1 cellular context compared by ENCODE assay signal in the genomic region with DNA sequence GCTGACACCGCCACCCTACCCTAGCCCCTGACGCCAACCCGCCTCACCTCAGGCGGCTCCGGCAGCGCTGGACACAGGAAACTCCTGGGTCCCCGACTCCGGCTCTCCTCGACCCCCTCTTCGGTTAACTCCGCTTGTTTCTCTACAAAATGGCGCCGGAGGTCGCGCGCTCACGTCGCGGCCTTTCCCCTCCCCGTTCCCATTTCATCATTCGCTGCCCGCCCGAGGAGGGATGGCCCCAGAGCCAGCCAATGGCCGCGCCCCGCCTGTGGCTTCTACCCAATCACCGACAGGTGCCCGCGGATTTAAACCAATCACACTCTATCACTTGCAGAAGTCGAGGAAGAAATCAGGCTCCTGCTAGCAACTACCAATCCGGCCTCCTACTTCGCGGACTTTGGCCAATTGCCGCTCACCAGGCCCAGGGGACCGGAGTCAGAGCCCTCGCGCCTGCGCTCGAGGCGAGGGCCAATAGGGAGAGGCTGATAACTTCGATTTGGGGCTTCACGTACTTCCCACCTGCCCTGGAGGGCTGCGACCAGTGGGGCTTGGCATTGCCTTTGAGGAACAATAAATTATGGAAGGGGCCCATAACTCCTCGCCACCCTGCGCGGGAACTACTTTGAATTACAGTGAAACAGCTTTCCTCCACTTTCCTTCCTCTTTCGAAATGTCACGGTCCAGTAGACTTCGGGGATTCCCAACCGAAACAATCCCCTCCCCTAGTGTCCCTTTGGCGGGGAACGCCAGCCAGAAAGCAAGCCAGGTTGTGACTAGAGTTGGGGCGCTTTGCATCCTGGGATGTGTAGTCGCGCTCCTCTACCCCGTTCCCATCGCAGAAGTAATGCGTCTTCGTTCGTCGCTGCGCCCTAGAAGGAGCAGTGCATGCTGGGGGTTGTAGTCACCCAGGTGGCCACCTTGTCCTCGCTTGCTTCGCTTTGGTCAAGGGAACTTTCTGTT.
TF ChIP-seq lines count a peak whose summit lies in the region.

A gene (minus strand): TSS at position 146 of the 960 bp plus-strand sequence. CDS start 30,489 bp downstream, outside the sequence.

TF ChIP-seq in HepG2, 621 proteins besides CTCF, POLR2A, EP300 and RAD21 (continued from another document):
- TF ChIP-seq, protein P1, sequence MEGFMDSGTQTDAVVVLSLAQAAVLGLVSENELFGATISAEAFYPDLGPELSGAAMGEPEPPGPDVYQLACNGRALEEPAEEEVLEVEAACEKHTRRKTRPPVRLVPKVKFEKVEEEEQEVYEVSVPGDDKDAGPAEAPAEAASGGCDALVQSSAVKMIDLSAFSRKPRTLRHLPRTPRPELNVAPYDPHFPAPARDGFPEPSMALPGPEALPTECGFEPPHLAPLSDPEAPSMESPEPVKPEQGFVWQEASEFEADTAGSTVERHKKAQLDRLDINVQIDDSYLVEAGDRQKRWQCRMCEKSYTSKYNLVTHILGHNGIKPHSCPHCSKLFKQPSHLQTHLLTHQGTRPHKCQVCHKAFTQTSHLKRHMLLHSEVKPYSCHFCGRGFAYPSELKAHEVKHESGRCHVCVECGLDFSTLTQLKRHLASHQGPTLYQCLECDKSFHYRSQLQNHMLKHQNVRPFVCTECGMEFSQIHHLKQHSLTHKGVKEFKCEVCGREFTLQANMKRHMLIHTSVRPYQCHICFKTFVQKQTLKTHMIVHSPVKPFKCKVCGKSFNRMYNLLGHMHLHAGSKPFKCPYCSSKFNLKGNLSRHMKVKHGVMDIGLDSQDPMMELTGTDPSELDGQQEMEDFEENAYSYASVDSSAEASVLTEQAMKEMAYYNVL (CRISPR knock-in tag; IDR thresholded peaks at IDR 0.05; ENCODE audit: borderline replicate concordance): no peak; the same call in 1 of the 2 replicates
- TF ChIP-seq ZNF567 (CRISPR knock-in tag; IDR thresholded peaks at IDR 0.05; ENCODE audit: borderline replicate concordance) (no peak), ZFP41 (CRISPR knock-in tag; IDR thresholded peaks at IDR 0.05; ENCODE audit: borderline replicate concordance) (no peak; the same call in 1 of the 2 replicates), ISX (CRISPR knock-in tag; conservative IDR thresholded peaks at IDR 0.05) (peak; percentile 22; the same call in 1 of the 2 replicates), ZNF615 (CRISPR knock-in tag; IDR thresholded peaks at IDR 0.05; ENCODE audit: borderline replicate concordance) (no peak), MAZ (IDR thresholded peaks at IDR 0.05; ENCODE audit: borderline replicate concordance, low read depth, low read length) (peak; percentile 90), MAZ (CRISPR knock-in tag; IDR thresholded peaks at IDR 0.05; ENCODE audit: low read depth) (peak; percentile 71), CEBPG (CRISPR knock-in tag; IDR thresholded peaks at IDR 0.05) (peak; percentile 89), ADNP (CRISPR knock-in tag; IDR thresholded peaks at IDR 0.05) (no peak), ZZZ3 (CRISPR knock-in tag; IDR thresholded peaks at IDR 0.05; ENCODE audit: borderline replicate concordance) (no peak; the same call in 1 of the 2 replicates), ARNT2 (CRISPR knock-in tag; IDR thresholded peaks at IDR 0.05; ENCODE audit: low read depth) (peak; percentile 86), NFE2 (CRISPR knock-in tag; IDR thresholded peaks at IDR 0.05) (no peak), ARHGAP35 (CRISPR knock-in tag; IDR thresholded peaks at IDR 0.05; ENCODE audit: borderline replicate concordance) (0 out of 2 replicates have a peak, but pooled peaks have one; percentile 39), ZNF253 (CRISPR knock-in tag; IDR thresholded peaks at IDR 0.05; ENCODE audit: borderline replicate concordance) (no peak), SCMH1 (CRISPR knock-in tag; IDR thresholded peaks at IDR 0.05; ENCODE audit: borderline replicate concordance) (no peak), ZNF12 (CRISPR knock-in tag; IDR thresholded peaks at IDR 0.05) (peak; percentile 48), FOXM1 (CRISPR knock-in tag; IDR thresholded peaks at IDR 0.05) (peak; percentile 36; the same call in 1 of the 2 replicates), REL (CRISPR knock-in tag; conservative IDR thresholded peaks at IDR 0.05) (no peak), ZNF781 (CRISPR knock-in tag; IDR thresholded peaks at IDR 0.05; ENCODE audit: borderline replicate concordance, not compliant biosample characterization) (peak; percentile 90), FLYWCH1 (CRISPR knock-in tag; IDR thresholded peaks at IDR 0.05) (no peak), SIX4 (CRISPR knock-in tag; IDR thresholded peaks at IDR 0.05) (no peak; the same call in none of the 2 replicates), ZNF17 (CRISPR knock-in tag; IDR thresholded peaks at IDR 0.05) (no peak), KLF12 (CRISPR knock-in tag; IDR thresholded peaks at IDR 0.05; ENCODE audit: borderline replicate concordance) (peak; percentile 58; the same call in 1 of the 2 replicates), BRD4 (CRISPR knock-in tag; IDR thresholded peaks at IDR 0.05) (peak; percentile 87; the same call in 1 of the 2 replicates), ZNF34 (CRISPR knock-in tag; IDR thresholded peaks at IDR 0.05; ENCODE audit: borderline replicate concordance) (no peak; the same call in 1 of the 2 replicates), SMAD1 (CRISPR knock-in tag; IDR thresholded peaks at IDR 0.05; ENCODE audit: borderline replicate concordance, low read depth) (peak; percentile 46; the same call in 1 of the 2 replicates), TBX3 (IDR thresholded peaks at IDR 0.05; ENCODE audit: borderline replicate concordance) (peak; percentile 38; the same call in 1 of the 2 replicates), KAT8 (CRISPR knock-in tag; IDR thresholded peaks at IDR 0.05) (peak; percentile 92), SRSF1 (optimal IDR thresholded peaks at IDR 0.05; ENCODE audit: low read depth, low read length) (peak; percentile 93), ZNF562 (CRISPR knock-in tag; IDR thresholded peaks at IDR 0.05; ENCODE audit: borderline replicate concordance) (0 out of 2 replicates have a peak, but pooled peaks have one; percentile 3), CBFB (CRISPR knock-in tag; IDR thresholded peaks at IDR 0.05) (peak; percentile 84), TBL1XR1 (IDR thresholded peaks at IDR 0.05; ENCODE audit: borderline replicate concordance, low read length, partially characterized antibody) (no peak), ZNF3 (CRISPR knock-in tag; IDR thresholded peaks at IDR 0.05) (peak; percentile 61), SSRP1 (CRISPR knock-in tag; IDR thresholded peaks at IDR 0.05) (peak; percentile 38; the same call in 1 of the 2 replicates)
- TF ChIP-seq, protein P2, sequence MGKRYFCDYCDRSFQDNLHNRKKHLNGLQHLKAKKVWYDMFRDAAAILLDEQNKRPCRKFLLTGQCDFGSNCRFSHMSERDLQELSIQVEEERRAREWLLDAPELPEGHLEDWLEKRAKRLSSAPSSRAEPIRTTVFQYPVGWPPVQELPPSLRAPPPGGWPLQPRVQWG (CRISPR knock-in tag; IDR thresholded peaks at IDR 0.05; ENCODE audit: borderline replicate concordance, low read depth): no peak
- TF ChIP-seq, protein P3, sequence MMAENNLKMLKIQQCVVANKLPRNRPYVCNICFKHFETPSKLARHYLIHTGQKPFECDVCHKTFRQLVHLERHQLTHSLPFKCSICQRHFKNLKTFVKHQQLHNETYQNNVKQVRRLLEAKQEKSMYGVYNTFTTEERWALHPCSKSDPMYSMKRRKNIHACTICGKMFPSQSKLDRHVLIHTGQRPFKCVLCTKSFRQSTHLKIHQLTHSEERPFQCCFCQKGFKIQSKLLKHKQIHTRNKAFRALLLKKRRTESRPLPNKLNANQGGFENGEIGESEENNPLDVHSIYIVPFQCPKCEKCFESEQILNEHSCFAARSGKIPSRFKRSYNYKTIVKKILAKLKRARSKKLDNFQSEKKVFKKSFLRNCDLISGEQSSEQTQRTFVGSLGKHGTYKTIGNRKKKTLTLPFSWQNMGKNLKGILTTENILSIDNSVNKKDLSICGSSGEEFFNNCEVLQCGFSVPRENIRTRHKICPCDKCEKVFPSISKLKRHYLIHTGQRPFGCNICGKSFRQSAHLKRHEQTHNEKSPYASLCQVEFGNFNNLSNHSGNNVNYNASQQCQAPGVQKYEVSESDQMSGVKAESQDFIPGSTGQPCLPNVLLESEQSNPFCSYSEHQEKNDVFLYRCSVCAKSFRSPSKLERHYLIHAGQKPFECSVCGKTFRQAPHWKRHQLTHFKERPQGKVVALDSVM (CRISPR knock-in tag; IDR thresholded peaks at IDR 0.05): peak; percentile 49; the same call in 1 of the 2 replicates
- TF ChIP-seq, protein P4, sequence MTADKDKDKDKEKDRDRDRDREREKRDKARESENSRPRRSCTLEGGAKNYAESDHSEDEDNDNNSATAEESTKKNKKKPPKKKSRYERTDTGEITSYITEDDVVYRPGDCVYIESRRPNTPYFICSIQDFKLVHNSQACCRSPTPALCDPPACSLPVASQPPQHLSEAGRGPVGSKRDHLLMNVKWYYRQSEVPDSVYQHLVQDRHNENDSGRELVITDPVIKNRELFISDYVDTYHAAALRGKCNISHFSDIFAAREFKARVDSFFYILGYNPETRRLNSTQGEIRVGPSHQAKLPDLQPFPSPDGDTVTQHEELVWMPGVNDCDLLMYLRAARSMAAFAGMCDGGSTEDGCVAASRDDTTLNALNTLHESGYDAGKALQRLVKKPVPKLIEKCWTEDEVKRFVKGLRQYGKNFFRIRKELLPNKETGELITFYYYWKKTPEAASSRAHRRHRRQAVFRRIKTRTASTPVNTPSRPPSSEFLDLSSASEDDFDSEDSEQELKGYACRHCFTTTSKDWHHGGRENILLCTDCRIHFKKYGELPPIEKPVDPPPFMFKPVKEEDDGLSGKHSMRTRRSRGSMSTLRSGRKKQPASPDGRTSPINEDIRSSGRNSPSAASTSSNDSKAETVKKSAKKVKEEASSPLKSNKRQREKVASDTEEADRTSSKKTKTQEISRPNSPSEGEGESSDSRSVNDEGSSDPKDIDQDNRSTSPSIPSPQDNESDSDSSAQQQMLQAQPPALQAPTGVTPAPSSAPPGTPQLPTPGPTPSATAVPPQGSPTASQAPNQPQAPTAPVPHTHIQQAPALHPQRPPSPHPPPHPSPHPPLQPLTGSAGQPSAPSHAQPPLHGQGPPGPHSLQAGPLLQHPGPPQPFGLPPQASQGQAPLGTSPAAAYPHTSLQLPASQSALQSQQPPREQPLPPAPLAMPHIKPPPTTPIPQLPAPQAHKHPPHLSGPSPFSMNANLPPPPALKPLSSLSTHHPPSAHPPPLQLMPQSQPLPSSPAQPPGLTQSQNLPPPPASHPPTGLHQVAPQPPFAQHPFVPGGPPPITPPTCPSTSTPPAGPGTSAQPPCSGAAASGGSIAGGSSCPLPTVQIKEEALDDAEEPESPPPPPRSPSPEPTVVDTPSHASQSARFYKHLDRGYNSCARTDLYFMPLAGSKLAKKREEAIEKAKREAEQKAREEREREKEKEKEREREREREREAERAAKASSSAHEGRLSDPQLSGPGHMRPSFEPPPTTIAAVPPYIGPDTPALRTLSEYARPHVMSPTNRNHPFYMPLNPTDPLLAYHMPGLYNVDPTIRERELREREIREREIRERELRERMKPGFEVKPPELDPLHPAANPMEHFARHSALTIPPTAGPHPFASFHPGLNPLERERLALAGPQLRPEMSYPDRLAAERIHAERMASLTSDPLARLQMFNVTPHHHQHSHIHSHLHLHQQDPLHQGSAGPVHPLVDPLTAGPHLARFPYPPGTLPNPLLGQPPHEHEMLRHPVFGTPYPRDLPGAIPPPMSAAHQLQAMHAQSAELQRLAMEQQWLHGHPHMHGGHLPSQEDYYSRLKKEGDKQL (CRISPR knock-in tag; IDR thresholded peaks at IDR 0.05; ENCODE audit: low read depth): peak; percentile 26; the same call in 1 of the 2 replicates
- TF ChIP-seq, protein P5, sequence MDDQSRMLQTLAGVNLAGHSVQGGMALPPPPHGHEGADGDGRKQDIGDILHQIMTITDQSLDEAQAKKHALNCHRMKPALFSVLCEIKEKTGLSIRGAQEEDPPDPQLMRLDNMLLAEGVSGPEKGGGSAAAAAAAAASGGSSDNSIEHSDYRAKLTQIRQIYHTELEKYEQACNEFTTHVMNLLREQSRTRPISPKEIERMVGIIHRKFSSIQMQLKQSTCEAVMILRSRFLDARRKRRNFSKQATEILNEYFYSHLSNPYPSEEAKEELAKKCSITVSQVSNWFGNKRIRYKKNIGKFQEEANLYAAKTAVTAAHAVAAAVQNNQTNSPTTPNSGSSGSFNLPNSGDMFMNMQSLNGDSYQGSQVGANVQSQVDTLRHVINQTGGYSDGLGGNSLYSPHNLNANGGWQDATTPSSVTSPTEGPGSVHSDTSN (CRISPR knock-in tag; IDR thresholded peaks at IDR 0.05; ENCODE audit: borderline replicate concordance): peak; percentile 39; the same call in 1 of the 2 replicates
- TF ChIP-seq, protein P6, sequence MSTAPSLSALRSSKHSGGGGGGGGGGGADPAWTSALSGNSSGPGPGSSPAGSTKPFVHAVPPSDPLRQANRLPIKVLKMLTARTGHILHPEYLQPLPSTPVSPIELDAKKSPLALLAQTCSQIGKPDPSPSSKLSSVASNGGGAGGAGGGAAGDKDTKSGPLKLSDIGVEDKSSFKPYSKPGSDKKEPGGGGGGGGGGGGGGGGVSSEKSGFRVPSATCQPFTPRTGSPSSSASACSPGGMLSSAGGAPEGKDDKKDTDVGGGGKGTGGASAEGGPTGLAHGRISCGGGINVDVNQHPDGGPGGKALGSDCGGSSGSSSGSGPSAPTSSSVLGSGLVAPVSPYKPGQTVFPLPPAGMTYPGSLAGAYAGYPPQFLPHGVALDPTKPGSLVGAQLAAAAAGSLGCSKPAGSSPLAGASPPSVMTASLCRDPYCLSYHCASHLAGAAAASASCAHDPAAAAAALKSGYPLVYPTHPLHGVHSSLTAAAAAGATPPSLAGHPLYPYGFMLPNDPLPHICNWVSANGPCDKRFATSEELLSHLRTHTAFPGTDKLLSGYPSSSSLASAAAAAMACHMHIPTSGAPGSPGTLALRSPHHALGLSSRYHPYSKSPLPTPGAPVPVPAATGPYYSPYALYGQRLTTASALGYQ (CRISPR knock-in tag; IDR thresholded peaks at IDR 0.05): peak; percentile 7; the same call in 1 of the 2 replicates
